In the genomic region with DNA sequence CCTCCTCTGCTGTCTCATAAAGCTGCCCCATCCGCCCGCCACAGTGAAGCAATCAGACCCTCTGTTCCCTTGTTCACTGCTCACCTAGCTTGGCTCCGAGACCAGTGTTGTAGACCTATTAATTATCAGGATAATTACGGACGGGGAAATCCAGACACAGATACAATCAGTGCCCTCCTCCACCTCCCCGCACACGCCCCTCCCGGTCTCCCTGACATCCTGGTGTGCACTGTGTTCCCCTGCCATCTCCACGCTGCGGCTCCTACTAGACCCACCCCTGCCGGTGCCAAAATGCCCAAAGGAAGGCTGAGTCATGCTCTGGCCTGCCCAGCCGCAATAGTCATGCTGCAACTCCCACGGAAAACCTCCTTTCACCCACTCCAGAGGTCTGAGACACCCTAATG, we compare ENCODE assay signal across 12 cellular contexts.
DNase-seq lines count a peak whose midpoint lies in the region; ATAC-seq and TF ChIP-seq lines count a peak whose summit lies in the region.
"Had no signal": no experiment of that assay in that cellular context is flagged by ENCODE, and none has a peak within 500 bp of the region (broad histone marks: within the 10 kb centered on the region; RNA-seq: fewer than 3 reads in every experiment).

No MANE protein-coding gene starts in this region.

- no peaks in the 10 kb centered on the region for H3K27me3 ChIP-seq in RWPE2 (ENCODE audit: insufficient read depth, poor library complexity, severe bottlenecking)
- no peaks in the 10 kb centered on the region for H3K27me3 ChIP-seq in uterus

- peak; percentile 98 for ATAC-seq in RWPE2 (ENCODE audit: low read depth)
- ATAC-seq: left colon had no signal

- peaks cover 27% of the 10 kb centered on the region for H3K4me1 ChIP-seq in RWPE2 (ENCODE audit: insufficient read depth, poor library complexity, severe bottlenecking)
- no peaks in the 10 kb centered on the region for H3K4me1 ChIP-seq in uterus

- intact Hi-C loops in uterus (cut with DNase I; ENCODE audit: low total_unique reads), result no loop called here

- TF ChIP-seq POLR2A in uterus (IDR thresholded peaks at IDR 0.05), result no peak

- H3K9me3 ChIP-seq in RWPE2 (ENCODE audit: severe bottlenecking), result no peaks in the 10 kb centered on the region
- H3K9me3 ChIP-seq in uterus, result no peaks in the 10 kb centered on the region

- TF ChIP-seq CTCF in RWPE2 (IDR thresholded peaks at IDR 0.05; ENCODE audit: poor library complexity, severe bottlenecking) (peak; percentile 20), fibroblast of the aortic adventitia (IDR thresholded peaks at IDR 0.05; ENCODE audit: insufficient read depth, low read length) (no peak), uterus (IDR thresholded peaks at IDR 0.05) (no peak)

- H3K36me3 ChIP-seq in RWPE2 (ENCODE audit: low read depth), result no peaks in the 10 kb centered on the region
- H3K36me3 ChIP-seq in uterus, result no peaks in the 10 kb centered on the region

- H3K4me3 ChIP-seq in RWPE2 (ENCODE audit: severe bottlenecking) (no peak overlapping the region), fibroblast of the aortic adventitia (ENCODE audit: low read depth, low read length) (no peak overlapping the region), uterus (no peak overlapping the region)

- H3K27ac ChIP-seq in RWPE2 (ENCODE audit: poor library complexity, severe bottlenecking) (peak overlapping the region; percentile 68), uterus (no peak overlapping the region)

- DNase-seq in activated CD8-positive, alpha-beta memory T cell treated with anti-CD3 and anti-CD28 coated beads for 24 hours, result peak; percentile 42
- no peak for DNase-seq in activated CD8-positive, alpha-beta memory T cell treated with anti-CD3 and anti-CD28 coated beads, Interleukin-2, amount 50 U/mL, for 4 hours
- peak; percentile 96 for DNase-seq in RWPE2 (ENCODE audit: low spot score)
- peak; percentile 27 for DNase-seq in fibroblast of the aortic adventitia (ENCODE audit: low read depth)
- peak; percentile 55 to 67 for DNase-seq in uterus
- no peak for DNase-seq in mucosa of gallbladder (ENCODE audit: low spot score)
- no peak for DNase-seq in activated CD4-positive, alpha-beta T cell treated with anti-CD3 and anti-CD28 coated beads, Interleukin-2, amount 50 U/mL, for 1 hour
- DNase-seq in RPMI8226, result no peak
- DNase-seq: H7, left colon, OCI-M1, small intestine had no signal

Comparison
In these comparisons a context has a peak if more than half of its experiments do, and no peak if none do; other contexts are left out.
1. DNase-seq: peak in activated CD8-positive, alpha-beta memory T cell treated with anti-CD3 and anti-CD28 coated beads for 24 hours (single experiment), RWPE2 (single experiment), fibroblast of the aortic adventitia (single experiment) and uterus (2 of 2); none in activated CD8-positive, alpha-beta memory T cell treated with anti-CD3 and anti-CD28 coated beads, Interleukin-2, amount 50 U/mL, for 4 hours (single experiment), mucosa of gallbladder (single experiment), activated CD4-positive, alpha-beta T cell treated with anti-CD3 and anti-CD28 coated beads, Interleukin-2, amount 50 U/mL, for 1 hour (single experiment) and RPMI8226 (single experiment).